16 cellular contexts compared by ENCODE assay signal in the genomic region with DNA sequence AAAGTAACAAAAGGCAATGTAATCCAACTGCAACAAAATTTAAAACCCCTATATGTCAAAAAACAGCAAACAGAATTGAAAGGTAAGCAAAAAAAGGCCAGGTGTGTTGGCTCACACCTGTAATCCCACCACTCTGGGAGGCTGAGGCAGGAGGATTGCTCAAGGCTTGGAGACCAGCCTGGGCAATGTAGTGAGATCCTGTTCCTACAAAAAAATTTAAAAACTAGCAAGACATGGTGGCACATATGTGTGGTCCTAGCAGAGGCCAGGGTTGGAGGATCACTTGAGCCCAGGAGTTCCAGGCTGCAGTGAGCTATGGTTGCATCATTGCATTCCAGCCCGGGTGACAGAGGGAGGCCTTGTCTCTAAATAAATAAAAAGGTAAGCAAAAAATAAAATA.
DNase-seq lines count a peak whose midpoint lies in the region; ATAC-seq, FAIRE-seq and TF ChIP-seq lines count a peak whose summit lies in the region.
"Had no signal": no experiment of that assay in that cellular context is flagged by ENCODE, and none has a peak within 500 bp of the region (broad histone marks: within the 10 kb centered on the region; RNA-seq: fewer than 3 reads in every experiment).

No MANE protein-coding gene starts in this region.

- H3K27me3 ChIP-seq in Karpas-422 (ENCODE audit: low read length) (no peaks in the 10 kb centered on the region), GM12878 (replicated peaks in 1 of 2; ENCODE audit: control insufficient read depth in 2 of 2, insufficient read depth in 2 of 2, low read length in 1 of 2) (no peaks in the 10 kb centered on the region), psoas muscle (ENCODE audit: insufficient read depth in 3 of 3, low read length in 2 of 3) (no peaks in the 10 kb centered on the region), prostate gland (replicated peaks; ENCODE audit: insufficient read depth) (no peaks in the 10 kb centered on the region)
- H3K27me3 ChIP-seq: brain microvascular endothelial cell, sigmoid colon had no signal

- H3K9ac ChIP-seq in Karpas-422 (ENCODE audit: low read length) (no peak overlapping the region), GM12878 (ENCODE audit: control insufficient read depth, insufficient read depth, low read length) (peak overlapping the region; percentile 11; the same call in 1 of the 2 replicates)

- peaks cover 49% of the 10 kb centered on the region for H3K36me3 Mint-ChIP-seq in T-helper 1 cell treated with Interleukin-12 subunit alpha and Interleukin-12 subunit beta and Interleukin-4 antibody, amounts not matched to agents 30 μg/mL and 1 μg/mL, for 36 hours (ENCODE audit: low read depth)

- peaks cover 62% of the 10 kb centered on the region for H3K4me1 Mint-ChIP-seq in T-helper 1 cell treated with Interleukin-12 subunit alpha and Interleukin-12 subunit beta and Interleukin-4 antibody, amounts not matched to agents 30 μg/mL and 1 μg/mL, for 36 hours (ENCODE audit: low read depth)

- H3K4me3 Mint-ChIP-seq in T-helper 1 cell treated with Interleukin-12 subunit alpha and Interleukin-12 subunit beta and Interleukin-4 antibody, amounts not matched to agents 30 μg/mL and 1 μg/mL, for 36 hours = peak overlapping the region; percentile 7
- H3K4me3 Mint-ChIP-seq: nephron progenitor cell had no signal

- H3K36me3 ChIP-seq in Karpas-422 (ENCODE audit: insufficient read depth, low read length) (peaks cover 62% of the 10 kb centered on the region), GM12878 (ENCODE audit: control insufficient read depth in 2 of 2, insufficient read depth in 2 of 2, low read length in 1 of 2) (peaks cover 12 to 13% of the 10 kb centered on the region in 2 experiments; a peak in 3 of 4 replicates), psoas muscle (ENCODE audit: insufficient read depth in 1 of 2, low read depth in 1 of 2) (peaks cover 0 to 5% of the 10 kb centered on the region in 2 donors), prostate gland (no peaks in the 10 kb centered on the region)
- H3K36me3 ChIP-seq: brain microvascular endothelial cell had no signal

- CTCF ChIA-PET in GM12878 (lab: Yijun Ruan, JAX) = interaction anchor here (0.7 to 8.5 kb wide), 14 partner anchors 10 to 94 kb away, joined by 3 to 106 read pairs (median 8); no protein-coding TSS in a partner anchor

- no peaks in the 10 kb centered on the region for H3K9me3 Mint-ChIP-seq in T-helper 1 cell treated with Interleukin-12 subunit alpha and Interleukin-12 subunit beta and Interleukin-4 antibody, amounts not matched to agents 30 μg/mL and 1 μg/mL, for 36 hours

- peak overlapping the region; percentile 34 for H3K27ac Mint-ChIP-seq in T-helper 1 cell treated with Interleukin-12 subunit alpha and Interleukin-12 subunit beta and Interleukin-4 antibody, amounts not matched to agents 30 μg/mL and 1 μg/mL, for 36 hours
- H3K27ac Mint-ChIP-seq: nephron progenitor cell had no signal

- in situ Hi-C loops in GM12878 (cut with MboI) = no loop called here

- TF ChIP-seq POLR2A in GM12878 (IDR thresholded peaks at IDR 0.05; ENCODE audit: low read depth, low read length) (no peak), prostate gland (IDR thresholded peaks at IDR 0.05) (no peak)

- POLR2A ChIA-PET in GM12878 (lab: Charles Lee) = interaction anchor here (1.0 to 6.3 kb wide), 7 partner anchors 9 to 73 kb away, joined by 3 to 67 read pairs (median 4); no protein-coding TSS in a partner anchor

- H3K4me2 ChIP-seq in Karpas-422 (ENCODE audit: low read depth, low read length, poor library complexity, severe bottlenecking) = no peak overlapping the region
- peak overlapping the region; percentile 43 for H3K4me2 ChIP-seq in GM12878 (ENCODE audit: control insufficient read depth, insufficient read depth)

- H3K9me2 ChIP-seq in Karpas-422 (replicated peaks; ENCODE audit: insufficient read depth, low read length) = no peaks in the 10 kb centered on the region

- peak overlapping the region; percentile 8; the same call in 1 of the 2 replicates for H3K27ac ChIP-seq in Karpas-422 (ENCODE audit: low read length)
- H3K27ac ChIP-seq in GM12878 (ENCODE audit: control insufficient read depth, insufficient read depth) = peak overlapping the region; percentile 78; the same call in 1 of the 2 replicates
- peak overlapping the region; percentile 94 for H3K27ac ChIP-seq in psoas muscle
- H3K27ac ChIP-seq in prostate gland = no peak overlapping the region
- H3K27ac ChIP-seq: 22Rv1, brain microvascular endothelial cell had no signal

- TF ChIP-seq RAD21 in GM12878 (IDR thresholded peaks at IDR 0.05; ENCODE audit: insufficient read depth, low read depth, low read length) = no peak

- ATAC-seq in GM12878 = no peak
- no peak for ATAC-seq in psoas muscle
- ATAC-seq in omental fat pad (ENCODE audit: low FRiP score) = no peak

- H3K4me3 ChIP-seq in Karpas-422 (ENCODE audit: low read length) (no peak overlapping the region), GM12878 (no peak overlapping the region), psoas muscle (no peak overlapping the region), prostate gland (no peak overlapping the region)
- H3K4me3 ChIP-seq: sigmoid colon had no signal

- SMC1A ChIA-PET in GM12878 (lab: Charles Lee; ENCODE audit: uncharacterized antibody, unreplicated experiment) = interaction anchor here (0.7 to 7.1 kb wide), 14 partner anchors 9 to 93 kb away, joined by 3 to 145 read pairs (median 4); no protein-coding TSS in a partner anchor

- H3K79me2 ChIP-seq in Karpas-422 (ENCODE audit: low read length) = peaks cover 99% of the 10 kb centered on the region
- peaks cover 98% of the 10 kb centered on the region for H3K79me2 ChIP-seq in GM12878 (ENCODE audit: control insufficient read depth, insufficient read depth, low read length)

- no peak for TF ChIP-seq EP300 in GM12878 (IDR thresholded peaks at IDR 0.05; ENCODE audit: borderline replicate concordance in 1 of 2, control insufficient read depth in 1 of 2, low read depth in 2 of 2, low read length in 2 of 2)

- WGBS in GM12878 (ENCODE audit: insufficient coverage, insufficient replicate concordance, low lambda C conversion rate, missing lambda C conversion rate) = 4% methylated on average over 1 of the region's 1 CpG
- 41 to 79% (median 44%) methylated on average over 1 of the region's 1 CpG for WGBS in psoas muscle, 3 donors
- WGBS in prostate gland = 82% methylated on average over 1 of the region's 1 CpG

- no peaks in the 10 kb centered on the region for H4K20me1 ChIP-seq in Karpas-422 (ENCODE audit: insufficient read depth, low read depth, low read length)
- 0 out of 2 replicates have a peak, but pooled peaks cover 2% of the 10 kb centered on the region for H4K20me1 ChIP-seq in GM12878 (ENCODE audit: control insufficient read depth, insufficient read depth)

- FAIRE-seq in GM12878 (lab: Jason Lieb, UNC) = no peak

- DNase-seq in T-helper 1 cell (no peak), Karpas-422 (no peak), GM12878 (ENCODE audit: low read depth, low spot score) (no peak), psoas muscle (no peak), NCI-H187 (lab: John Stamatoyannopoulos, UW) (no peak), prostate gland (ENCODE audit: low spot score) (no peak), omental fat pad (ENCODE audit: low spot score) (no peak)
- DNase-seq: activated CD8-positive, alpha-beta memory T cell treated with anti-CD3 and anti-CD28 coated beads, Interleukin-2, amount 50 U/mL, for 4 hours; brain microvascular endothelial cell; KBM-7; NCI-H69; nephron progenitor cell; RPMI8226; sigmoid colon had no signal

- H3K4me1 ChIP-seq in Karpas-422 (ENCODE audit: low read length) (peaks cover 75% of the 10 kb centered on the region), GM12878 (ENCODE audit: control insufficient read depth, insufficient read depth, low read length) (peaks cover 48% of the 10 kb centered on the region), psoas muscle (peaks cover 61% of the 10 kb centered on the region), prostate gland (replicated peaks) (peaks cover 7% of the 10 kb centered on the region)

- RAD21 ChIA-PET in GM12878 (lab: Charles Lee; ENCODE audit: unreplicated experiment) = interaction anchor here (0.6 to 6.7 kb wide), 4 partner anchors 12 to 106 kb away, joined by 3 to 94 read pairs (median 6); no protein-coding TSS in a partner anchor

- BruUV-seq in GM12878 (replicated peaks; lab: Mats Ljungman, UMichigan) = no TSS peak

- H3K9me3 ChIP-seq in Karpas-422 (ENCODE audit: low read length) (no peaks in the 10 kb centered on the region), GM12878 (replicated peaks; ENCODE audit: control insufficient read depth, insufficient read depth, low read length) (no peaks in the 10 kb centered on the region), psoas muscle (no peaks in the 10 kb centered on the region), prostate gland (no peaks in the 10 kb centered on the region)
- H3K9me3 ChIP-seq: sigmoid colon had no signal

- intact Hi-C loops in GM12878 (cut with micrococcal nuclease; ENCODE audit: unreplicated experiment) (no loop called here), psoas muscle (cut with DNase I) (loop anchor here in 1 of 2 donors (5.0 kb wide), 1 partner anchor 61 kb away; no protein-coding TSS in a partner anchor), prostate gland (cut with DNase I) (no loop called here)

- no peaks in the 10 kb centered on the region for H3K27me3 Mint-ChIP-seq in T-helper 1 cell treated with Interleukin-12 subunit alpha and Interleukin-12 subunit beta and Interleukin-4 antibody, amounts not matched to agents 30 μg/mL and 1 μg/mL, for 36 hours (ENCODE audit: low read depth)

- TF ChIP-seq CTCF in GM12878 (IDR thresholded peaks at IDR 0.05 in 2 of 3, conservative IDR thresholded peaks at IDR 0.05 in 1 of 3; ENCODE audit: control insufficient read depth in 2 of 3, extremely low read depth in 1 of 3, insufficient read depth in 1 of 3, low read depth in 3 of 3, low read length in 3 of 3) (no peak), psoas muscle (IDR thresholded peaks at IDR 0.05) (no peak), prostate gland (IDR thresholded peaks at IDR 0.05) (no peak), omental fat pad (IDR thresholded peaks at IDR 0.05) (no peak)

- H2AFZ ChIP-seq in Karpas-422 (ENCODE audit: low read length) (no peak overlapping the region), GM12878 (ENCODE audit: control insufficient read depth, low read depth, low read length) (no peak overlapping the region)

TF ChIP-seq in GM12878, 131 proteins besides CTCF, POLR2A, EP300 and RAD21:
- TF ChIP-seq, protein P1, sequence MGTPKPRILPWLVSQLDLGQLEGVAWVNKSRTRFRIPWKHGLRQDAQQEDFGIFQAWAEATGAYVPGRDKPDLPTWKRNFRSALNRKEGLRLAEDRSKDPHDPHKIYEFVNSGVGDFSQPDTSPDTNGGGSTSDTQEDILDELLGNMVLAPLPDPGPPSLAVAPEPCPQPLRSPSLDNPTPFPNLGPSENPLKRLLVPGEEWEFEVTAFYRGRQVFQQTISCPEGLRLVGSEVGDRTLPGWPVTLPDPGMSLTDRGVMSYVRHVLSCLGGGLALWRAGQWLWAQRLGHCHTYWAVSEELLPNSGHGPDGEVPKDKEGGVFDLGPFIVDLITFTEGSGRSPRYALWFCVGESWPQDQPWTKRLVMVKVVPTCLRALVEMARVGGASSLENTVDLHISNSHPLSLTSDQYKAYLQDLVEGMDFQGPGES (IDR thresholded peaks at IDR 0.05) = no peak
- 0 out of 2 replicates have a peak, but pooled peaks have one; percentile 14 for TF ChIP-seq BCL11A (IDR thresholded peaks at IDR 0.05; ENCODE audit: low read depth, low read length)

Comparison
In these comparisons a context has a peak if more than half of its experiments do, and no peak if none do; other contexts are left out.
1. H3K27ac ChIP-seq: peak in Karpas-422 (single experiment), GM12878 (single experiment) and psoas muscle (single experiment); none in prostate gland (0 of 2).